ENCODE assay signal across 7 cellular contexts in genomic region chr11:34054351-34054750, GRCh38. TPM values are rescaled to one million over a fixed set of nuclear protein-coding genes. Genes with fewer than 3 reads are reported as not detected.
DNase-seq lines count a peak whose midpoint lies in the region; ATAC-seq and TF ChIP-seq lines count a peak whose summit lies in the region.
"Not testable (repeated sequence)": the region's sequence is repeated elsewhere in the genome, so short reads cannot be mapped to it uniquely, and the experiment has no call there.

No MANE protein-coding gene starts in this region.

- H3K36me3 Mint-ChIP-seq in activated CD4-positive, alpha-beta T cell treated with anti-CD3 and anti-CD28 coated beads for 36 hours (ENCODE audit: low read depth) = peaks cover 33% of the 10 kb centered on the region

- not testable (repeated sequence) for TF ChIP-seq POLR2A in NB4 (IDR thresholded peaks at IDR 0.05; ENCODE audit: extremely low read depth, insufficient read length)

- H3K9me3 Mint-ChIP-seq in activated CD4-positive, alpha-beta T cell treated with anti-CD3 and anti-CD28 coated beads for 36 hours (ENCODE audit: low read depth) = not testable (repeated sequence)

- H3K9me3 ChIP-seq in lower lobe of right lung, psoas muscle: not testable (repeated sequence)

- peak overlapping the region; percentile 37 for H3K27ac Mint-ChIP-seq in activated CD4-positive, alpha-beta T cell treated with anti-CD3 and anti-CD28 coated beads for 36 hours

- DNase-seq in NB4 (ENCODE audit: low read depth); activated CD4-positive, alpha-beta T cell treated with anti-CD3 and anti-CD28 coated beads for 36 hours; astrocyte of the spinal cord (ENCODE audit: low read depth, low spot score); epithelial cell of esophagus (ENCODE audit: low read depth); lower lobe of right lung; psoas muscle: not testable (repeated sequence)

- intact Hi-C loops in activated CD4-positive, alpha-beta T cell treated with anti-CD3 and anti-CD28 coated beads for 36 hours (cut with DNase I, micrococcal nuclease) = loop anchor here (5.0 to 10.0 kb wide), 7 partner anchors 57 to 1472 kb away; partner anchors contain the start of genes ABTB2 (in 1 of the 2), CD59 (in 1 of the 2), CSTF3 (in 1 of the 2) and EIF3M (in 1 of the 2)
- intact Hi-C loops in lower lobe of right lung (cut with DNase I) = not testable (repeated sequence)
- intact Hi-C loops in psoas muscle (cut with DNase I) = loop anchor here (5.0 to 10.0 kb wide), 3 partner anchors 50 to 892 kb away; partner anchors contain the start of genes NAT10 (in 2 of the 2) and CSTF3 (in 1 of the 2)

- not testable (repeated sequence) for H3K27me3 ChIP-seq in lower lobe of right lung (ENCODE audit: low read depth); psoas muscle (ENCODE audit: insufficient read depth in 3 of 3, low read length in 2 of 3)

- peaks cover 62% of the 10 kb centered on the region for H3K4me1 ChIP-seq in lower lobe of right lung
- H3K4me1 ChIP-seq in psoas muscle = peaks cover 68% of the 10 kb centered on the region

- H3K36me3 ChIP-seq in lower lobe of right lung (peaks cover 13% of the 10 kb centered on the region), psoas muscle (ENCODE audit: insufficient read depth in 1 of 2, low read depth in 1 of 2) (peaks cover 3 to 15% of the 10 kb centered on the region in 2 donors)

- POLR2A ChIA-PET in activated CD4-positive, alpha-beta T cell treated with anti-CD3 and anti-CD28 coated beads for 36 hours (lab: Charles Lee) = interaction anchor here (0.6 to 0.7 kb wide), 2 partner anchors 22 to 77 kb away, joined by 3 to 8 read pairs; no protein-coding TSS in a partner anchor

- H3K27ac ChIP-seq in lower lobe of right lung = not testable (repeated sequence)
- H3K27ac ChIP-seq in psoas muscle = peak overlapping the region; percentile 95

- H3K27me3 Mint-ChIP-seq in activated CD4-positive, alpha-beta T cell treated with anti-CD3 and anti-CD28 coated beads for 36 hours = not testable (repeated sequence)

- in situ Hi-C loops in astrocyte of the spinal cord (cut with HindIII; ENCODE audit: low sequenced_read_pairs) = not testable (repeated sequence)

- CTCF ChIA-PET in activated CD4-positive, alpha-beta T cell treated with anti-CD3 and anti-CD28 coated beads for 36 hours (lab: Charles Lee) = interaction anchor here (1.0 to 1.3 kb wide), 2 partner anchors 11 to 58 kb away, joined by 4 to 6 read pairs; no protein-coding TSS in a partner anchor

- 80 to 85% (median 85%) methylated on average over 11 of the region's 11 CpGs for WGBS in psoas muscle, 3 donors

- TF ChIP-seq CTCF in NB4 (IDR thresholded peaks at IDR 0.05; ENCODE audit: low read depth, low read length); astrocyte of the spinal cord (IDR thresholded peaks at IDR 0.05; ENCODE audit: low read depth, low read length); epithelial cell of esophagus (IDR thresholded peaks at IDR 0.05; ENCODE audit: insufficient read depth, low read depth, low read length, missing control alignments); lower lobe of right lung (IDR thresholded peaks at IDR 0.05); psoas muscle (IDR thresholded peaks at IDR 0.05): not testable (repeated sequence)

- ATAC-seq in activated CD4-positive, alpha-beta T cell treated with anti-CD3 and anti-CD28 coated beads for 36 hours; lower lobe of right lung; psoas muscle: not testable (repeated sequence)

- peaks cover 39% of the 10 kb centered on the region for H3K4me1 Mint-ChIP-seq in activated CD4-positive, alpha-beta T cell treated with anti-CD3 and anti-CD28 coated beads for 36 hours

- H3K4me3 Mint-ChIP-seq in activated CD4-positive, alpha-beta T cell treated with anti-CD3 and anti-CD28 coated beads for 36 hours = peak overlapping the region; percentile 98

- H3K4me3 ChIP-seq in GM08714 (ENCODE audit: low read length) (peak overlapping the region; percentile 80), NB4 (ENCODE audit: low read depth, low read length) (peak overlapping the region; percentile 86), astrocyte of the spinal cord (ENCODE audit: low read depth, low read length) (peak overlapping the region; percentile 87), epithelial cell of esophagus (ENCODE audit: low read length) (peak overlapping the region; percentile 84), lower lobe of right lung (peak overlapping the region; percentile 92), psoas muscle (peak overlapping the region; percentile 92)

RNA-seq across cellular contexts. Expression of gene CAPRIN1, which starts 2.8 kb away (rescaled TPM):
- total RNA-seq in activated CD4-positive, alpha-beta T cell treated with anti-CD3 and anti-CD28 coated beads for 36 hours = 100 to 1,000 TPM; 295 to 316 TPM
- total RNA-seq in lower lobe of right lung (187 TPM), psoas muscle (100 to 1,000 TPM in 3 of 4 donors, 10 to 100 TPM in 1; 70.3 to 122 (median 109) TPM)
- polyA plus RNA-seq in psoas muscle = 10 to 100 TPM; 31.4 to 57.8 (median 54.9) TPM

RNA-seq across cellular contexts. Expression of gene NAT10, which starts 51.1 kb away (rescaled TPM):
- 100 to 1,000 TPM; 142 to 147 TPM for total RNA-seq in activated CD4-positive, alpha-beta T cell treated with anti-CD3 and anti-CD28 coated beads for 36 hours
- total RNA-seq in lower lobe of right lung (37.3 TPM), psoas muscle (10 to 100 TPM; 26.7 to 51.5 (median 37.0) TPM)
- 10 to 100 TPM; 21.0 to 33.9 (median 28.3) TPM for polyA plus RNA-seq in psoas muscle
